In the genomic region with DNA sequence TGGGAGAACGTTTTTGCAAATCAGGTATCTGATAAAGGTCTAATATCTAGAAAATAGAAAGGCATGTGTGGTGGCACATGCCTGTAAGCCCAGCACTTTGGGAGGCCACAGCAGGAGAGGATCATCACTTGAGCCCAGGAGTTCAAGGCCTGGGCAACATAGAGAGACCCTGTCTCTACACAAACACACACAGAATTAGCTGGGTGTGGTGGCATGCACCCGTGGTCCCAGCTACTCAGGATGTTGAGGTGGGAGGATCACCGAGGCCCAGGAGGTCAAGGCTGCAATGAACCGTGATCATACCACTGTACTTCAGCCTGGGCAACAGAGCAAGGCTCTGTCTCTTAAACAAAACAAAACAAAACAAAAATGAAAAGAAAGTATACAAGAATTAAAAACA, we compare ENCODE assay signal across 36 cellular contexts. TPM values are rescaled to one million over a fixed set of nuclear protein-coding genes. Genes with fewer than 3 reads are reported as not detected.
"Had no signal": no experiment of that assay in that cellular context is flagged by ENCODE, and none has a peak within 500 bp of the region (broad histone marks: within the 10 kb centered on the region; RNA-seq: fewer than 3 reads in every experiment).

No MANE protein-coding gene starts in this region.

- H3K4me3 ChIP-seq: MG63 had no signal

- H3K9ac ChIP-seq: KMS-11 had no signal

- DNase-seq: Karpas-422, Kasumi-1, MG63, MM.1S, MV-4-11, NCI-H1048, NCI-H1092, NCI-H1092 treated with DMSO at 0.1 percent for 48 hours, NCI-H1105, NCI-H1417, NCI-H1417 treated with DMSO at 0.1 percent for 48 hours, NCI-H1436, NCI-H1436 treated with DMSO at 0.1 percent for 48 hours, NCI-H146, NCI-H1694, NCI-H1694 treated with DMSO at 0.1 percent for 48 hours, NCI-H187, NCI-H187 treated with DMSO at 0.1 percent for 48 hours, NCI-H1930, NCI-H2029, NCI-H2029 treated with DMSO at 0.1 percent for 48 hours, NCI-H2081, NCI-H2081 treated with DMSO at 0.1 percent for 48 hours, NCI-H2107, NCI-H2171, NCI-H2227 treated with DMSO at 0.1 percent for 48 hours, NCI-H226, NCI-H345, NCI-H446, NCI-H446 treated with DMSO at 0.1 percent for 48 hours, NCI-H510A, NCI-H510A treated with DMSO at 0.1 percent for 48 hours, NCI-H524 had no signal

- H3K27me3 ChIP-seq: MG63 had no signal

- H3K4me2 ChIP-seq: KMS-11 had no signal

- H3K9me3 ChIP-seq: MG63 had no signal

- H3K27ac ChIP-seq: KMS-11 had no signal

RNA-seq across cellular contexts. Expression of a gene that starts 13.8 kb away (rescaled TPM):
- total RNA-seq: LHCN-M2, M059J had no signal
